Comparison of ENCODE assay signal across 9 cellular contexts in the genomic region with DNA sequence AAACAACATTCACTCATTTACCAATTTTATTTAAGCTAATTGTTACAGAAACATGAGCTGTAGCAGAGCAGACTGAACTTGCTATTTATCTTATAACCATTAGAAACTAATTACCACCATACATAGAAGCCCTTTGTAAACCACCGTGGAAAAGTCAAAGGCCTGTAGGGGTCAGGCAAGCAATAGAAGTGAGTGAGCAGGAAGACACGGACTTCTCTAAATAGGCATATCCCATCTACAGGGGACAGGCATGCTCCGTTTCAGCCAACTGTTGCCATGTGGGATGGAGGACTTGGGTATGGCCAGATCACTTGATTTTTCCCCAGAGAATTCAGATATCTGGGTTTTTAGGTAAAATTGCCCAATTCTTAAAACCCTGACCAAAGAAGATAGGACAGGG. TPM values are rescaled to one million over a fixed set of nuclear protein-coding genes. Genes with fewer than 3 reads are reported as not detected.
DNase-seq lines count a peak whose midpoint lies in the region; ATAC-seq and TF ChIP-seq lines count a peak whose summit lies in the region.
"Had no signal": no experiment of that assay in that cellular context is flagged by ENCODE, and none has a peak within 500 bp of the region (broad histone marks: within the 10 kb centered on the region; RNA-seq: fewer than 3 reads in every experiment).

No MANE protein-coding gene starts in this region.

- no peaks in the 10 kb centered on the region for H3K27me3 ChIP-seq in NT2/D1 (ENCODE audit: insufficient read depth, insufficient read length)
- no peaks in the 10 kb centered on the region for H3K27me3 ChIP-seq in upper lobe of right lung
- H3K27me3 ChIP-seq: SJSA1 had no signal

- no peak overlapping the region for H3K27ac ChIP-seq in upper lobe of right lung
- H3K27ac ChIP-seq: SJSA1 had no signal

- peak; percentile 29 for DNase-seq in SKM-1 treated with dmso at 0.1 percent for 144 hours (lab: John Stamatoyannopoulos, UW; ENCODE audit: unreplicated experiment)
- no peak for DNase-seq in SKM-1 (lab: John Stamatoyannopoulos, UW; ENCODE audit: unreplicated experiment)
- DNase-seq in NT2/D1 (ENCODE audit: low read depth, low spot score) = peak; percentile 23
- no peak for DNase-seq in fibroblast of villous mesenchyme (ENCODE audit: low read depth)
- DNase-seq in upper lobe of right lung = no peak
- DNase-seq in NCI-H345 (lab: John Stamatoyannopoulos, UW) = no peak
- DNase-seq in kidney tubule cell (ENCODE audit: low spot score) = no peak

- TF ChIP-seq CTCF in fibroblast of villous mesenchyme (IDR thresholded peaks at IDR 0.05; ENCODE audit: insufficient read depth, low read depth, low read length) (peak; percentile 29), upper lobe of right lung (IDR thresholded peaks at IDR 0.05) (peak; percentile 26)

- peak; percentile 60 for ATAC-seq in upper lobe of right lung
- ATAC-seq in GM21526 (IDR thresholded peaks at IDR 0.05; ENCODE audit: low FRiP score, unreplicated experiment) = no peak

- no peak overlapping the region for H3K9ac ChIP-seq in NT2/D1 (ENCODE audit: insufficient read length, low read depth)

- H3K4me1 ChIP-seq in NT2/D1 (ENCODE audit: insufficient read depth, insufficient read length) = no peaks in the 10 kb centered on the region
- peaks cover 4% of the 10 kb centered on the region for H3K4me1 ChIP-seq in upper lobe of right lung

- H3K36me3 ChIP-seq in NT2/D1 (ENCODE audit: insufficient read depth, insufficient read length, low read length) (no peaks in the 10 kb centered on the region), upper lobe of right lung (no peaks in the 10 kb centered on the region)
- H3K36me3 ChIP-seq: SJSA1 had no signal

- H3K9me3 ChIP-seq in NT2/D1 (ENCODE audit: insufficient read depth, low read length) (no peaks in the 10 kb centered on the region), upper lobe of right lung (no peaks in the 10 kb centered on the region)
- H3K9me3 ChIP-seq: SJSA1 had no signal

- H3K4me3 ChIP-seq in NT2/D1 (ENCODE audit: insufficient read length, low read depth) (no peak overlapping the region), fibroblast of villous mesenchyme (ENCODE audit: low read depth, low read length) (no peak overlapping the region), upper lobe of right lung (no peak overlapping the region)
- H3K4me3 ChIP-seq: SJSA1 had no signal

- intact Hi-C loops in upper lobe of right lung (cut with DNase I) = no loop called here

RNA-seq across cellular contexts. Expression of gene PRRC1, which starts 44.8 kb away (rescaled TPM):
- 96.0 and 99.3 TPM in 2 replicates for total RNA-seq in fibroblast of villous mesenchyme
- 50.8 TPM for total RNA-seq in upper lobe of right lung

Comparison
In these comparisons a context has a peak if more than half of its experiments do, and no peak if none do; other contexts are left out.
1. DNase-seq: peak in SKM-1 treated with dmso at 0.1 percent for 144 hours (single experiment) and NT2/D1 (single experiment); none in SKM-1 (single experiment), fibroblast of villous mesenchyme (single experiment), upper lobe of right lung (single experiment), NCI-H345 (single experiment) and kidney tubule cell (single experiment).